In genomic region chr22:35288116-35288515, GRCh38 we compare ENCODE assay signal across 22 cellular contexts.
"Had no signal": no experiment of that assay in that cellular context is flagged by ENCODE, and none has a peak within 500 bp of the region (broad histone marks: within the 10 kb centered on the region; RNA-seq: fewer than 3 reads in every experiment).

No MANE protein-coding gene starts in this region.

- H3K9me3 Mint-ChIP-seq: activated naive CD4-positive, alpha-beta T cell treated with anti-CD3 and anti-CD28 coated beads, Interleukin-2, amount 10 ng/mL, durations not matched to agents 7 days and 5 days; activated naive CD4-positive, alpha-beta T cell treated with anti-CD3 and anti-CD28 coated beads, Interleukin-2, amount 50 U/mL, for 72 hours; activated T-cell treated with anti-CD3 and anti-CD28 coated beads, Interleukin-2, amount 50 U/mL, for 4 hours had no signal

- H3K4me3 Mint-ChIP-seq: activated naive CD4-positive, alpha-beta T cell treated with anti-CD3 and anti-CD28 coated beads, Interleukin-2, amount 10 ng/mL, durations not matched to agents 7 days and 5 days; activated T-cell treated with anti-CD3 and anti-CD28 coated beads, Interleukin-2, amount 50 U/mL, for 4 hours had no signal

- H3K27me3 Mint-ChIP-seq: activated naive CD4-positive, alpha-beta T cell treated with anti-CD3 and anti-CD28 coated beads, Interleukin-2, amount 10 ng/mL, durations not matched to agents 7 days and 5 days had no signal

- DNase-seq: activated CD4-positive, alpha-beta T cell treated with anti-CD3 and anti-CD28 coated beads for 4 hours; activated CD4-positive, alpha-beta T cell treated with anti-CD3 and anti-CD28 coated beads, Interleukin-2, amount 50 U/mL, for 1 hour; activated CD4-positive, alpha-beta T cell treated with anti-CD3 and anti-CD28 coated beads, Interleukin-2, amount 50 U/mL, for 48 hours; activated CD4-positive, CD25-positive, alpha-beta regulatory T cell; activated CD4-positive, CD25-positive, alpha-beta regulatory T cell treated with anti-CD3 and anti-CD28 coated beads, Interleukin-2, amount 50 U/mL, for 72 hours; activated CD8-positive, alpha-beta memory T cell treated with anti-CD3 and anti-CD28 coated beads, Interleukin-2, amount 50 U/mL, for 48 hours; activated effector memory CD4-positive, alpha-beta T cell treated with Interleukin-2 at 50 U/mL for 16 hours; activated gamma-delta T cell treated with Interleukin-2 at 50 U/mL for 16 hours; activated naive CD4-positive, alpha-beta T cell treated with anti-CD3 and anti-CD28 coated beads, Interleukin-2, amount 10 ng/mL, durations not matched to agents 7 days and 5 days; activated T-cell treated with anti-CD3 and anti-CD28 coated beads, Interleukin-2, amount 50 U/mL, for 4 hours; adrenal gland; amygdala; aorta; body of pancreas; caudate nucleus; colonic mucosa; effector CD8-positive, alpha-beta T cell; esophagus squamous epithelium; foreskin melanocyte; T-helper 2 cell had no signal

- H3K4me1 Mint-ChIP-seq: activated naive CD4-positive, alpha-beta T cell treated with anti-CD3 and anti-CD28 coated beads, Interleukin-2, amount 10 ng/mL, durations not matched to agents 7 days and 5 days had no signal

- ATAC-seq: body of pancreas, gastroesophageal sphincter had no signal

- H3K27ac Mint-ChIP-seq: activated naive CD4-positive, alpha-beta T cell treated with anti-CD3 and anti-CD28 coated beads, Interleukin-2, amount 10 ng/mL, durations not matched to agents 7 days and 5 days; activated naive CD4-positive, alpha-beta T cell treated with anti-CD3 and anti-CD28 coated beads, Interleukin-2, amount 50 U/mL, for 72 hours had no signal
